Comparison of ENCODE assay signal across 20 cellular contexts in the genomic region with DNA sequence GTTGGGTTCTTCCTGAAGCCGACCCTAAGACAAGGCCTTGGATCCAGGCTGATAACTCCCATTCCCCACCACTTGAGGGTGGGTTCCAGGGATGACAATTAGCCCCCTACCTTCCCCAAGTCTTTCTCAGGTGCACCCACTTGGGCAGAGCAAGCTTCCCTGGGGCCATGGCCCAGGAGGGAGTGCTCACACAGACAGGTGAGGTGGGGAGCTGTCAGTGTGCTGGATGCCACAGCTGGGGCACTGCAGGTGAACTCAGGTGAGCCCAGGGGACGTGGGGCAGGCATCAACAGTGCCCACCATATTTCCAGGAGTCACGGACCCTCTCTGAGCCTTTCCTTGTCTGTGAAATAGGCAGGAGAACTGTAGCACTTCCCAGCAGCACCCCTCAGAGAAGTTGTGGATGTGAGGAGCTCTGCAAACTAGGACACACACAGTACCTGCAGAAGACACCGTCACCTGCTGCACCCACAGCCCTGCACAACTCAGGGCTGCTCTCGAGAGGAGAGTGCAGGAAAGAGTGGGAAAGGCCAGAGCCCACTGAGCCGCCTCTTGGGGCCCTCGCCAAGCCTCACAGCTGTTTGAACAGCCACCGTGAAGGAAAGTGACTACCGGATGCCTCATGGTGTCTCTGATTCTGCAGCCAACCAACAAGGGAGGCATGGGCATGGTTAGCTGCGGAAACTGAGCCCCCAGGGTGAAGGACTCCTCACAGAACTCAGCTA. TPM values are rescaled to one million over a fixed set of nuclear protein-coding genes. Genes with fewer than 3 reads are reported as not detected.
DNase-seq lines count a peak whose midpoint lies in the region; ATAC-seq, FAIRE-seq and TF ChIP-seq lines count a peak whose summit lies in the region.
"Had no signal": no experiment of that assay in that cellular context is flagged by ENCODE, and none has a peak within 500 bp of the region (broad histone marks: within the 10 kb centered on the region; RNA-seq: fewer than 3 reads in every experiment).

No MANE protein-coding gene starts in this region.

- 81% methylated on average over 8 of the region's 10 CpGs for WGBS in HepG2 (ENCODE audit: low lambda C conversion rate)
- 69% methylated on average over 3 of the region's 10 CpGs for WGBS in right lobe of liver (ENCODE audit: insufficient coverage, low coverage, low lambda C conversion rate, missing lambda C conversion rate)
- WGBS in GM12878 (ENCODE audit: insufficient coverage, insufficient replicate concordance, low lambda C conversion rate, missing lambda C conversion rate) = 10% methylated on average over 10 of the region's 10 CpGs
- whole genome bisulfite sequencing in transverse colon (ENCODE audit: low coverage in 1 of 2), 2 donors = 63% methylated on average over 8 of the region's 10 CpGs; no CpG with 5 or more reads in 1 of the 2 donors

- H3K9me3 ChIP-seq in HepG2 (ENCODE audit: low read length) (no peaks in the 10 kb centered on the region), right lobe of liver (no peaks in the 10 kb centered on the region), GM12878 (replicated peaks; ENCODE audit: control insufficient read depth, insufficient read depth, low read length) (no peaks in the 10 kb centered on the region; the same call in 2 of the 3 replicates), transverse colon (no peaks in the 10 kb centered on the region)

- no peak overlapping the region for H3K4me3 Mint-ChIP-seq in nephron
- H3K4me3 Mint-ChIP-seq: activated CD8-positive, alpha-beta memory T cell treated with anti-CD3 and anti-CD28 coated beads, Interleukin-2, amount 10 ng/mL, durations not matched to agents 7 days and 5 days; activated naive CD8-positive, alpha-beta T cell; activated T-helper 1 cell treated with anti-CD3 and anti-CD28 coated beads, Interleukin-12 subunit alpha, Interleukin-12 subunit beta, Interleukin-2, Interleukin-4 antibody, amounts not matched to agents 30 ng/mL and 10 ng/mL and 1 ng/mL, durations not matched to agents 14 hours and 24 hours and 36 hours had no signal

- FAIRE-seq in HepG2 (lab: Jason Lieb, UNC) (no peak), GM12878 (lab: Jason Lieb, UNC) (no peak)
- FAIRE-seq: astrocyte, RCC 7860 had no signal

- RAD21 ChIA-PET in GM12878 (lab: Charles Lee; ENCODE audit: unreplicated experiment) = no interaction called here

- H3K4me1 ChIP-seq in HepG2 (ENCODE audit: insufficient read depth, low read length) (peaks cover 95% of the 10 kb centered on the region), right lobe of liver (peaks cover 0 to 26% (median 12%) of the 10 kb centered on the region in 4 donors), GM12878 (ENCODE audit: control insufficient read depth, insufficient read depth, low read length) (no peaks in the 10 kb centered on the region), transverse colon (peaks cover 38 to 79% (median 68%) of the 10 kb centered on the region in 4 donors)

- peaks cover 4% of the 10 kb centered on the region for H3K27me3 Mint-ChIP-seq in nephron (ENCODE audit: low read depth)
- H3K27me3 Mint-ChIP-seq: activated naive CD8-positive, alpha-beta T cell had no signal

- POLR2A ChIA-PET in HepG2 (lab: Yijun Ruan, JAX) (interaction anchor here (1.0 to 1.9 kb wide), 6 partner anchors 10 to 44 kb away, joined by 3 to 11 read pairs (median 4); no protein-coding TSS in a partner anchor), GM12878 (lab: Charles Lee) (no interaction called here)

- H3K36me3 Mint-ChIP-seq in nephron (ENCODE audit: low read depth) = peaks cover 3% of the 10 kb centered on the region
- H3K36me3 Mint-ChIP-seq: activated CD8-positive, alpha-beta memory T cell treated with anti-CD3 and anti-CD28 coated beads, Interleukin-2, amount 10 ng/mL, durations not matched to agents 7 days and 5 days; activated naive CD8-positive, alpha-beta T cell had no signal

- TF ChIP-seq RAD21 in HepG2 (CRISPR knock-in tag; IDR thresholded peaks at IDR 0.05) = no peak
- TF ChIP-seq RAD21 in GM12878 (IDR thresholded peaks at IDR 0.05; ENCODE audit: insufficient read depth, low read depth, low read length) = no peak

- intact Hi-C loops in HepG2 (cut with micrococcal nuclease; ENCODE audit: unreplicated experiment) = no loop called here
- intact Hi-C loops in right lobe of liver (cut with DNase I) = no loop called here
- intact Hi-C loops in GM12878 (cut with micrococcal nuclease; ENCODE audit: unreplicated experiment) = no loop called here
- intact Hi-C loops in transverse colon (cut with DNase I; ENCODE audit: low total_unique reads) = no loop called here

- H3K36me3 ChIP-seq in HepG2 (replicated peaks in 1 of 2; ENCODE audit: control insufficient read depth in 1 of 2, insufficient read depth in 2 of 2, low read length in 2 of 2) = peaks cover 0 to 5% of the 10 kb centered on the region in 2 experiments; a peak in 2 of 5 replicates
- no peaks in the 10 kb centered on the region for H3K36me3 ChIP-seq in right lobe of liver
- H3K36me3 ChIP-seq in GM12878 (ENCODE audit: control insufficient read depth in 2 of 2, insufficient read depth in 2 of 2, low read length in 1 of 2) = no peaks in the 10 kb centered on the region
- no peaks in the 10 kb centered on the region for H3K36me3 ChIP-seq in transverse colon
- H3K36me3 ChIP-seq: neutrophil had no signal

- H3K79me2 ChIP-seq in HepG2 (ENCODE audit: insufficient read depth, low read length) (peaks cover 94% of the 10 kb centered on the region), GM12878 (ENCODE audit: control insufficient read depth, insufficient read depth, low read length) (no peaks in the 10 kb centered on the region)

- DNase-seq in HepG2 (ENCODE audit: low spot score) (no peak), right lobe of liver (no peak), GM12878 (ENCODE audit: low read depth, low spot score) (no peak), transverse colon (no peak), superior temporal gyrus (ENCODE audit: extremely low spot score) (no peak), activated gamma-delta T cell (lab: John Stamatoyannopoulos, UW) (no peak), hypothalamus (lab: John Stamatoyannopoulos, UW) (no peak)
- DNase-seq: activated CD8-positive, alpha-beta memory T cell treated with anti-CD3 and anti-CD28 coated beads, Interleukin-2, amount 10 ng/mL, durations not matched to agents 7 days and 5 days; cerebellar nuclear complex; effector memory CD4-positive, alpha-beta T cell; GOT3; NCI-H2029 treated with DMSO at 0.1 percent for 48 hours had no signal

- BruUV-seq in HepG2 (replicated peaks; lab: Mats Ljungman, UMichigan) = no TSS peak
- no TSS peak for BruUV-seq in GM12878 (replicated peaks; lab: Mats Ljungman, UMichigan)

- in situ Hi-C loops in HepG2 (cut with HindIII; ENCODE audit: extremely low pct_ligation_motif_present, low pct_unique_long_range_greater_than_20kb) (no loop called here), GM12878 (cut with MboI) (no loop called here), transverse colon (cut with MboI; ENCODE audit: low pct_ligation_motif_present in 1 of 4, low pct_unique_long_range_greater_than_20kb in 1 of 4, low sequenced_read_pairs in 3 of 4) (no loop called here)

- ATAC-seq in HepG2 = no peak
- ATAC-seq in right lobe of liver = no peak
- peak; percentile 64 for ATAC-seq in GM12878
- ATAC-seq: activated CD8-positive, alpha-beta memory T cell treated with anti-CD3 and anti-CD28 coated beads, Interleukin-2, amount 10 ng/mL, durations not matched to agents 7 days and 5 days had no signal

- peak overlapping the region; percentile 14; the same call in 1 of the 2 replicates for H3K4me2 ChIP-seq in HepG2 (ENCODE audit: low read depth, low read length)
- H3K4me2 ChIP-seq in GM12878 (ENCODE audit: control insufficient read depth, insufficient read depth) = no peak overlapping the region

- TF ChIP-seq EP300 in HepG2 (IDR thresholded peaks at IDR 0.05; ENCODE audit: low read depth in 2 of 2, low read length in 2 of 2) (no peak), HepG2 (CRISPR knock-in tag; IDR thresholded peaks at IDR 0.05; ENCODE audit: borderline replicate concordance) (no peak), GM12878 (IDR thresholded peaks at IDR 0.05; ENCODE audit: borderline replicate concordance in 1 of 2, control insufficient read depth in 1 of 2, low read depth in 2 of 2, low read length in 2 of 2) (no peak), transverse colon (IDR thresholded peaks at IDR 0.05; ENCODE audit: low read depth) (no peak)

- H3K27me3 ChIP-seq in HepG2 (ENCODE audit: control insufficient read depth in 1 of 2, insufficient read depth in 2 of 2, low read length in 2 of 2) (no peaks in the 10 kb centered on the region), right lobe of liver (no peaks in the 10 kb centered on the region), GM12878 (replicated peaks in 1 of 2; ENCODE audit: control insufficient read depth in 2 of 2, insufficient read depth in 2 of 2, low read length in 1 of 2) (no peaks in the 10 kb centered on the region), transverse colon (no peaks in the 10 kb centered on the region)

- H3K9ac ChIP-seq in HepG2 (ENCODE audit: insufficient read depth, low read depth, low read length) (no peak overlapping the region; the same call in 1 of the 2 replicates), GM12878 (ENCODE audit: control insufficient read depth, insufficient read depth, low read length) (no peak overlapping the region)

- H2AFZ ChIP-seq in HepG2 (ENCODE audit: low read length) = no peak overlapping the region
- H2AFZ ChIP-seq in GM12878 (ENCODE audit: control insufficient read depth, low read depth, low read length) = no peak overlapping the region

- peaks cover 79% of the 10 kb centered on the region for H3K4me1 Mint-ChIP-seq in nephron
- H3K4me1 Mint-ChIP-seq: activated CD8-positive, alpha-beta memory T cell treated with anti-CD3 and anti-CD28 coated beads, Interleukin-2, amount 10 ng/mL, durations not matched to agents 7 days and 5 days had no signal

- TF ChIP-seq CTCF in HepG2 (CRISPR knock-in tag; IDR thresholded peaks at IDR 0.05) = no peak
- TF ChIP-seq CTCF in right lobe of liver (IDR thresholded peaks at IDR 0.05) = no peak
- TF ChIP-seq CTCF in GM12878 (IDR thresholded peaks at IDR 0.05 in 2 of 3, conservative IDR thresholded peaks at IDR 0.05 in 1 of 3; ENCODE audit: control insufficient read depth in 2 of 3, extremely low read depth in 1 of 3, insufficient read depth in 1 of 3, low read depth in 3 of 3, low read length in 3 of 3) = no peak
- no peak for TF ChIP-seq CTCF in nephron (IDR thresholded peaks at IDR 0.05; ENCODE audit: unreplicated experiment in 3 of 3)
- TF ChIP-seq CTCF in transverse colon (IDR thresholded peaks at IDR 0.05) = no peak

- H3K27ac ChIP-seq in HepG2 (ENCODE audit: extremely low read length, insufficient read depth, low read length) (peak overlapping the region; percentile 4), right lobe of liver (no peak overlapping the region), GM12878 (ENCODE audit: control insufficient read depth, insufficient read depth) (no peak overlapping the region), transverse colon (peak overlapping the region; percentile 37 to 76 (median 74))
- H3K27ac ChIP-seq: C4-2B, neutrophil, SK-N-MC had no signal

- H3K9me3 Mint-ChIP-seq in nephron = peaks cover 3% of the 10 kb centered on the region
- H3K9me3 Mint-ChIP-seq: activated T-helper 1 cell treated with anti-CD3 and anti-CD28 coated beads, Interleukin-12 subunit alpha, Interleukin-12 subunit beta, Interleukin-2, Interleukin-4 antibody, amounts not matched to agents 30 ng/mL and 10 ng/mL and 1 ng/mL, durations not matched to agents 14 hours and 24 hours and 36 hours had no signal

- SMC1A ChIA-PET in GM12878 (lab: Charles Lee; ENCODE audit: uncharacterized antibody, unreplicated experiment) = interaction anchor here (1.2 kb wide), 1 partner anchor 104 kb away, joined by 3 read pairs; no protein-coding TSS in a partner anchor

- H4K20me1 ChIP-seq in HepG2 (ENCODE audit: insufficient read depth, low read length) = peaks cover 33% of the 10 kb centered on the region
- no peaks in the 10 kb centered on the region for H4K20me1 ChIP-seq in GM12878 (ENCODE audit: control insufficient read depth, insufficient read depth)

- TF ChIP-seq POLR2A in HepG2 (IDR thresholded peaks at IDR 0.05; ENCODE audit: insufficient read depth in 1 of 2, low read depth in 2 of 2, low read length in 2 of 2) (no peak), right lobe of liver (IDR thresholded peaks at IDR 0.05) (no peak), GM12878 (IDR thresholded peaks at IDR 0.05; ENCODE audit: low read depth, low read length) (no peak), transverse colon (IDR thresholded peaks at IDR 0.05) (no peak)

- H3K4me3 ChIP-seq in HepG2 (replicated peaks in 1 of 3; ENCODE audit: insufficient read depth in 1 of 3, low read depth in 2 of 3, low read length in 3 of 3) = 0 out of 6 replicates have a peak overlapping the region, but pooled peaks of 1 of the 3 experiments have one; percentile 0
- no peak overlapping the region for H3K4me3 ChIP-seq in right lobe of liver
- H3K4me3 ChIP-seq in GM12878 = no peak overlapping the region
- H3K4me3 ChIP-seq in transverse colon = no peak overlapping the region
- H3K4me3 ChIP-seq: SK-N-MC had no signal

- H3K27ac Mint-ChIP-seq in nephron = peak overlapping the region in 2 of 3 experiments; percentile 32 to 76
- H3K27ac Mint-ChIP-seq: activated CD8-positive, alpha-beta memory T cell treated with anti-CD3 and anti-CD28 coated beads, Interleukin-2, amount 10 ng/mL, durations not matched to agents 7 days and 5 days; activated naive CD8-positive, alpha-beta T cell; activated T-helper 1 cell treated with anti-CD3 and anti-CD28 coated beads, Interleukin-12 subunit alpha, Interleukin-12 subunit beta, Interleukin-2, Interleukin-4 antibody, amounts not matched to agents 30 ng/mL and 10 ng/mL and 1 ng/mL, durations not matched to agents 14 hours and 24 hours and 36 hours had no signal

- CTCF ChIA-PET in HepG2 (lab: Yijun Ruan, JAX; ENCODE audit: low intra/inter-chr PET ratio, low total read pairs) = no interaction called here
- CTCF ChIA-PET in GM12878 (lab: Yijun Ruan, JAX) = interaction anchor here (1.6 kb wide), 2 partner anchors 14 to 21 kb away, joined by 3 to 4 read pairs; no protein-coding TSS in a partner anchor

RNA-seq across cellular contexts. Expression of gene SH3PXD2A, which starts 17.8 kb away (rescaled TPM):
- total RNA-seq in HepG2 (2016; rRNA removed; fragmentation: Illumina TruSeq; extraction: Trizol) = 11.3 and 11.9 TPM in 2 replicates
- total RNA-seq in HepG2 (2016; cell fraction: cytosol; rRNA removed; fragmentation: Illumina TruSeq; extraction: Trizol; ENCODE audit: low read depth) = 4.0 and 4.5 TPM in 2 replicates
- total RNA-seq in HepG2 (2016; cell fraction: insoluble cytoplasmic fraction; rRNA removed; fragmentation: Illumina TruSeq; extraction: Trizol) = 9.8 and 11.8 TPM in 2 replicates
- 5.9 and 6.1 TPM in 2 replicates for total RNA-seq in HepG2 (2016; cell fraction: membrane; rRNA removed; fragmentation: Illumina TruSeq; extraction: Trizol)
- 16.3 and 19.2 TPM in 2 replicates for total RNA-seq in HepG2 (2016; cell fraction: nucleus; rRNA removed; fragmentation: Illumina TruSeq; extraction: Trizol)
- polyA plus RNA-seq in HepG2 (2011; rRNA removed) = 11.1 and 12.3 TPM in 2 replicates
- 6.6 and 7.4 TPM in 2 replicates for polyA plus RNA-seq in HepG2 (2011; cell fraction: cytosol; rRNA removed)
- 57.1 and 64.0 TPM in 2 replicates for polyA plus RNA-seq in HepG2 (2011; cell fraction: nucleus; rRNA removed)
- 17.1 and 19.3 TPM in 2 replicates for polyA plus RNA-seq in HepG2 (2012)
- 0.71 and 0.86 TPM in 2 replicates for polyA plus RNA-seq in HepG2 (2016; cell fraction: cytosol; fragmentation: Illumina TruSeq; extraction: Trizol; ENCODE audit: low read depth)
- polyA plus RNA-seq in HepG2 (2016; cell fraction: insoluble cytoplasmic fraction; fragmentation: Illumina TruSeq; extraction: Trizol; ENCODE audit: low read depth) = 12.9 and 16.7 TPM in 2 replicates
- 3.4 and 3.5 TPM in 2 replicates for polyA plus RNA-seq in HepG2 (2016; cell fraction: membrane; fragmentation: Illumina TruSeq; extraction: Trizol; ENCODE audit: low read depth)
- 64.6 and 72.1 TPM in 2 replicates for polyA plus RNA-seq in HepG2 (2016; cell fraction: nucleus; fragmentation: Illumina TruSeq; extraction: Trizol; ENCODE audit: insufficient read depth, low read depth)
- polyA minus RNA-seq in HepG2 (2011; rRNA and poly(A)+ RNA removed; ENCODE audit: low replicate concordance) = 15.4 and 19.2 TPM in 2 replicates
- 13.5 and 14.3 TPM in 2 replicates for polyA minus RNA-seq in HepG2 (2011; cell fraction: cytosol; rRNA and poly(A)+ RNA removed)
- polyA minus RNA-seq in HepG2 (2011; cell fraction: nucleus; rRNA and poly(A)+ RNA removed) = 19.7 and 22.9 TPM in 2 replicates
- 10 to 100 TPM in 3 of 6 experiments, 1 to 10 TPM in 3; 3.0 to 38.3 (median 10.0) TPM for total RNA-seq in right lobe of liver
- total RNA-seq in GM12878 (2013; cell fraction: nucleolus; rRNA removed) = 22.2 and 24.4 TPM in 2 replicates
- total RNA-seq in GM12878 (2014; rRNA removed) = 2.9 and 3.6 TPM in 2 replicates
- 4.5 and 4.7 TPM in 2 replicates for total RNA-seq in GM12878 (2014; rRNA removed; fragmentation: Illumina TruSeq; extraction: Trizol)
- 12.0 and 14.0 TPM in 2 replicates for total RNA-seq in GM12878 (2021)
- 2.6 TPM for polyA plus RNA-seq in GM12878 (2011; ENCODE audit: low read depth)
- 3.9 and 5.1 TPM in 2 replicates for polyA plus RNA-seq in GM12878 (2011; rRNA removed)
- polyA plus RNA-seq in GM12878 (2011; cell fraction: cytosol; rRNA removed) = 4.6 and 5.4 TPM in 2 replicates
- polyA plus RNA-seq in GM12878 (2011; cell fraction: nucleus; rRNA removed) = 16.9 and 21.7 TPM in 2 replicates
- 4.2 and 5.8 TPM in 2 replicates for polyA plus RNA-seq in GM12878 (2012)
- 6.3 and 7.1 TPM in 2 replicates for polyA plus RNA-seq in GM12878 (2014; fragmentation: Illumina TruSeq; extraction: Trizol)
- under 1 TPM; 0.63 to 0.75 TPM for polyA plus RNA-seq in GM12878 (2014; fragmentation: Nextera tagmentation; extraction: Ambion mirVana)
- polyA plus RNA-seq in GM12878 (2014; rRNA removed) = 6.4 and 7.3 TPM in 2 replicates
- 1 to 10 TPM; 3.7 to 4.1 TPM for polyA plus RNA-seq in GM12878 (2016; fragmentation: Nextera tagmentation; extraction: Ambion mirVana)
- 5.4 and 10.1 TPM in 2 replicates for polyA minus RNA-seq in GM12878 (2011; rRNA and poly(A)+ RNA removed)
- 4.7 and 5.6 TPM in 2 replicates for polyA minus RNA-seq in GM12878 (2011; cell fraction: cytosol; rRNA and poly(A)+ RNA removed)
- polyA minus RNA-seq in GM12878 (2011; cell fraction: nucleus; rRNA and poly(A)+ RNA removed) = 3.3 and 5.7 TPM in 2 replicates
- 10 to 100 TPM; 26.5 to 56.9 (median 33.3) TPM for total RNA-seq in transverse colon

Comparison
In these comparisons a context has a peak if more than half of its experiments do, and no peak if none do; other contexts are left out.
1. H3K27ac ChIP-seq: peak in HepG2 (single experiment) and transverse colon (4 of 4); none in right lobe of liver (0 of 3) and GM12878 (single experiment).
2. Of the 75 proteins assayed by ChIP-seq in both HepG2 and GM12878: peak only in HepG2: ASH2L and ZNF687; only in GM12878: none; in both: none; in neither: 73.